Comparison of ENCODE assay signal across 1 cellular context in the genomic region with DNA sequence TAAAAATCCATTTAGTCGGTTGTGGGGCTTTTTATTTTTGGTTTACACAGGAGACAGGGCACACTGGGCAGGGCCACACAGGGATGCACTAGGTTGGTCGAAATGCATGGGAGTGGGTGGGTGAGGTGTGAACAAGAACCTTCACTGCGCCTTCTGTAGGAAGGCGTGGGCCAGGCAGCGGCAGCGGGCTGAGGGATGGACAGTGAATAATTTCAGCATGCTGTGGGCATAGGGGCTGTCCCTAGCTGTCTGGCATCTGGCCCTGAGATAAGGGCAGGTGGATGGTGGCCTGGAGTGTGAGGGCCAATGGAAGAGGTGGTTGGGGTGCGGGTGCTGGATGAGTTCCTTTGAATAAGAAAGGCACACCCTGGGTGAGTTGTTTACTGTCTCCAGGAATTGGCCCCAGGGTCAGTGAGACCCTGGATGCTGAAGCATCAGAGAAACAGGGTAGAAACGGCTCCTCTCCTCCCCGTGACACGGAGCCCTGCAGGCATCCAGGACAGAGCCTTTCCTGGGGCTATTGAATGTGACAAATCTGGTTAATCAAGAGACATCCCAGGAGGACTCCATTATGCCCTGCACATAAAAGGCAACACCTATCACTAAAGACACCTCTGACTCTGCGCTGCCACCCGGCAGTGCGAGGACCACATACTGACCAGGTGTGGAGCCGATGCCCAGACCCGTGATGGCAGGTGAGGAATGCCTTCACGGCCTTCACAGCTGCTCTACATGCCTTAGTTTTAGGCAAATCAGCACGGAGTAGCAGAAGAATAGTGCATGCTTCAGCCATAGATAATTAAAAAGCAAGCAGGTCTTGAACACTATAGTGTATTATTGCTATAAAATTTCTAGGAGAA.
A peak's percentile ranks its signal among the peaks of the same experiment; 100 is the strongest.
TF ChIP-seq lines count a peak whose summit lies in the region.

No MANE protein-coding gene starts in this region.

TF ChIP-seq in H1, 55 proteins besides CTCF, POLR2A, EP300 and RAD21:
- TF ChIP-seq, protein P1, sequence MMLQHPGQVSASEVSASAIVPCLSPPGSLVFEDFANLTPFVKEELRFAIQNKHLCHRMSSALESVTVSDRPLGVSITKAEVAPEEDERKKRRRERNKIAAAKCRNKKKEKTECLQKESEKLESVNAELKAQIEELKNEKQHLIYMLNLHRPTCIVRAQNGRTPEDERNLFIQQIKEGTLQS (IDR thresholded peaks at IDR 0.05; ENCODE audit: insufficient read depth, low read depth, low read length), result no peak
- TF ChIP-seq SP2 (IDR thresholded peaks at IDR 0.05; ENCODE audit: low read length) (no peak), CTBP2 (IDR thresholded peaks at IDR 0.05; ENCODE audit: borderline replicate concordance, insufficient read depth, insufficient read length, low read length) (no peak), MAX (IDR thresholded peaks at IDR 0.05) (0 out of 2 replicates have a peak, but pooled peaks have one; percentile 25)
